Comparison of ENCODE assay signal across 11 cellular contexts in genomic region chr20:54174452-54175175, GRCh38. TPM values are rescaled to one million over a fixed set of nuclear protein-coding genes. Genes with fewer than 3 reads are reported as not detected.
DNase-seq lines count a peak whose midpoint lies in the region; ATAC-seq and TF ChIP-seq lines count a peak whose summit lies in the region.
"Had no signal": no experiment of that assay in that cellular context is flagged by ENCODE, and none has a peak within 500 bp of the region (broad histone marks: within the 10 kb centered on the region; RNA-seq: fewer than 3 reads in every experiment).

No MANE protein-coding gene starts in this region.

- peaks cover 11% of the 10 kb centered on the region for H3K4me1 Mint-ChIP-seq in endodermal cell
- peaks cover 15% of the 10 kb centered on the region for H3K4me1 Mint-ChIP-seq in osteocyte (ENCODE audit: unreplicated experiment)

- H3K9me3 Mint-ChIP-seq in endodermal cell (no peaks in the 10 kb centered on the region), osteocyte (ENCODE audit: unreplicated experiment) (no peaks in the 10 kb centered on the region)

- no peak overlapping the region for H3K27ac Mint-ChIP-seq in endodermal cell
- no peak overlapping the region for H3K27ac Mint-ChIP-seq in osteocyte (ENCODE audit: unreplicated experiment)

- H3K27me3 ChIP-seq in RWPE2 (ENCODE audit: insufficient read depth, poor library complexity, severe bottlenecking) (peaks cover 17% of the 10 kb centered on the region), endodermal cell (ENCODE audit: control insufficient read depth, insufficient read depth, low read length, poor library complexity, severe bottlenecking) (peaks cover 74% of the 10 kb centered on the region)

- no peak for ATAC-seq in RWPE2 (ENCODE audit: low read depth)

- no peak overlapping the region for H3K9ac ChIP-seq in endodermal cell (ENCODE audit: extremely low read depth, low read length, poor library complexity, severe bottlenecking)

- H3K9me3 ChIP-seq in RWPE2 (ENCODE audit: severe bottlenecking) (no peaks in the 10 kb centered on the region), endodermal cell (ENCODE audit: control insufficient read depth, low read length) (no peaks in the 10 kb centered on the region)

- H3K36me3 Mint-ChIP-seq in endodermal cell (ENCODE audit: low read depth): no peaks in the 10 kb centered on the region
- H3K36me3 Mint-ChIP-seq in osteocyte (ENCODE audit: unreplicated experiment): no peaks in the 10 kb centered on the region

- H3K27me3 Mint-ChIP-seq in endodermal cell (ENCODE audit: insufficient read depth): peaks cover 66% of the 10 kb centered on the region
- H3K27me3 Mint-ChIP-seq in osteocyte (ENCODE audit: unreplicated experiment): peaks cover 57% of the 10 kb centered on the region

- WGBS in endodermal cell (ENCODE audit: insufficient coverage in 1 of 2, insufficient read length in 1 of 2), 2 experiments: 7% methylated on average over 7 to 17 of the region's 18 CpGs

- H3K4me3 ChIP-seq in RWPE2 (ENCODE audit: severe bottlenecking) (no peak overlapping the region), endodermal cell (ENCODE audit: low read length) (peak overlapping the region; percentile 74)

- H3K4me3 Mint-ChIP-seq in endodermal cell (peak overlapping the region; percentile 55), osteocyte (ENCODE audit: unreplicated experiment) (peak overlapping the region; percentile 14)

- H3K36me3 ChIP-seq in RWPE2 (ENCODE audit: low read depth) (no peaks in the 10 kb centered on the region), endodermal cell (ENCODE audit: control insufficient read depth, insufficient read depth, low read length) (no peaks in the 10 kb centered on the region)

- TF ChIP-seq CTCF in RWPE2 (IDR thresholded peaks at IDR 0.05; ENCODE audit: poor library complexity, severe bottlenecking) (no peak), endodermal cell (conservative IDR thresholded peaks at IDR 0.05) (no peak), osteocyte (IDR thresholded peaks at IDR 0.05) (no peak)

- H3K27ac ChIP-seq in RWPE2 (ENCODE audit: poor library complexity, severe bottlenecking): peak overlapping the region; percentile 70
- H3K27ac ChIP-seq in endodermal cell (ENCODE audit: low read depth, low read length): no peak overlapping the region

- DNase-seq in NOMO-1 treated with DMSO at 0.1 percent for 48 hours (lab: John Stamatoyannopoulos, UW; ENCODE audit: unreplicated experiment) (peak; percentile 18), NOMO-1 treated with dmso at 0.1 percent for 144 hours (lab: John Stamatoyannopoulos, UW; ENCODE audit: unreplicated experiment) (no peak), RWPE2 (ENCODE audit: low spot score) (no peak), endodermal cell (peak; percentile 52), osteocyte (ENCODE audit: extremely low spot score, unreplicated experiment) (no peak), hypothalamus (lab: John Stamatoyannopoulos, UW) (no peak), DMS153 treated with DMSO at 0.1 percent for 48 hours (lab: John Stamatoyannopoulos, UW; ENCODE audit: unreplicated experiment) (no peak), NCI-H82 treated with DMSO at 0.1 percent for 48 hours (lab: John Stamatoyannopoulos, UW; ENCODE audit: unreplicated experiment) (no peak)
- DNase-seq: aorta, substantia nigra had no signal

- H3K4me1 ChIP-seq in RWPE2 (ENCODE audit: insufficient read depth, poor library complexity, severe bottlenecking): peaks cover 44% of the 10 kb centered on the region
- H3K4me1 ChIP-seq in endodermal cell (ENCODE audit: control insufficient read depth, insufficient read depth, low read length): peaks cover 3% of the 10 kb centered on the region

RNA-seq across cellular contexts. Expression of gene CYP24A1, which starts 0.8 kb away (rescaled TPM):
- total RNA-seq in endodermal cell (under 1 TPM in 1 of 2 donors, not detected in 1; 0.13 TPM), osteocyte (not detected in 2 replicates)
- polyA plus RNA-seq in endodermal cell (2013, experiment 1 of 2): 0.14 TPM
- 0.29 TPM for polyA plus RNA-seq in endodermal cell (2013, experiment 2 of 2)
- total RNA-seq: aorta; T-helper 2 cell treated with Interferon-gamma antibody and Interleukin-4, amounts not matched to agents 100 ng/mL and 5 ng/mL, for 36 hours had no signal
- polyA plus RNA-seq: aorta had no signal

RNA-seq across cellular contexts. Expression of gene PFDN4, which starts 33.3 kb away (rescaled TPM):
- total RNA-seq in endodermal cell (10 to 100 TPM; 72.7 to 89.8 TPM), osteocyte (18.9 and 23.5 TPM in 2 replicates)
- 99.5 TPM for polyA plus RNA-seq in endodermal cell (2013, experiment 1 of 2)
- polyA plus RNA-seq in endodermal cell (2013, experiment 2 of 2): 128 TPM

Comparison
In these comparisons a context has a peak if more than half of its experiments do, and no peak if none do; other contexts are left out.
1. DNase-seq: peak in NOMO-1 treated with DMSO at 0.1 percent for 48 hours (single experiment) and endodermal cell (single experiment); none in NOMO-1 treated with dmso at 0.1 percent for 144 hours (single experiment), RWPE2 (single experiment), osteocyte (single experiment), hypothalamus (0 of 51), DMS153 treated with DMSO at 0.1 percent for 48 hours (single experiment) and NCI-H82 treated with DMSO at 0.1 percent for 48 hours (single experiment).